Comparison of ENCODE assay signal across 22 cellular contexts in genomic region chr7:30351274-30351673, GRCh38.
DNase-seq lines count a peak whose midpoint lies in the region; ATAC-seq and TF ChIP-seq lines count a peak whose summit lies in the region.
"Had no signal": no experiment of that assay in that cellular context is flagged by ENCODE, and none has a peak within 500 bp of the region (broad histone marks: within the 10 kb centered on the region; RNA-seq: fewer than 3 reads in every experiment).

No MANE protein-coding gene starts in this region.

- no peak for TF ChIP-seq POLR2A in gastroesophageal sphincter (IDR thresholded peaks at IDR 0.05)
- no peak for TF ChIP-seq POLR2A in gastrocnemius medialis (IDR thresholded peaks at IDR 0.05)

- TF ChIP-seq EP300 in gastroesophageal sphincter (IDR thresholded peaks at IDR 0.05) = no peak

- WGBS in gastroesophageal sphincter (ENCODE audit: low coverage in 1 of 2), 2 donors = 29 to 35% methylated on average over 4 of the region's 4 CpGs

- H3K27ac ChIP-seq in A673 (ENCODE audit: low read depth, low read length, poor library complexity, severe bottlenecking) = peak overlapping the region; percentile 76
- no peak overlapping the region for H3K27ac ChIP-seq in HEK293 (ENCODE audit: extremely low read depth, low read depth, low read length)
- H3K27ac ChIP-seq in gastroesophageal sphincter = peak overlapping the region; percentile 2 to 59 (median 44)
- H3K27ac ChIP-seq in gastrocnemius medialis = no peak overlapping the region
- H3K27ac ChIP-seq: A549, adrenal gland, KMS-11 had no signal

- DNase-seq in A673 (ENCODE audit: low spot score) (no peak), OCI-M2 (lab: John Stamatoyannopoulos, UW; ENCODE audit: unreplicated experiment) (peak; percentile 60), HAP-1 (ENCODE audit: low spot score in 2 of 2) (no peak), gastrocnemius medialis (no peak)
- DNase-seq: activated CD4-positive, alpha-beta T cell treated with anti-CD3 and anti-CD28 coated beads, Interleukin-2, amount 50 U/mL, for 1 hour; activated CD8-positive, alpha-beta memory T cell treated with anti-CD3 and anti-CD28 coated beads, Interleukin-2, amount 50 U/mL, for 48 hours; activated gamma-delta T cell; adrenal gland; C1 segment of cervical spinal cord; HFFc6; hippocampal formation; kidney; NCI-H1417; NCI-H748 treated with DMSO at 0.1 percent for 48 hours; posterior cingulate gyrus; stimulated activated CD4-positive, alpha-beta T cell treated with anti-CD3 and anti-CD28 coated beads, Interleukin-2, amount 100 ng/mL, for 24 hours had no signal

- in situ Hi-C loops in HAP-1 (cut with MboI; ENCODE audit: low sequenced_read_pairs) = no loop called here
- in situ Hi-C loops in gastrocnemius medialis (cut with MboI; ENCODE audit: low sequenced_read_pairs in 4 of 4) = no loop called here

- BruUV-seq in A673 (replicated peaks; lab: Mats Ljungman, UMichigan) = no TSS peak

- POLR2A ChIA-PET in A673 (lab: Charles Lee; ENCODE audit: low non-redundant PET) = no interaction called here
- POLR2A ChIA-PET in HEK293 (lab: Yijun Ruan, JAX) = no interaction called here

- ATAC-seq in gastroesophageal sphincter (no peak), HG02623 (IDR thresholded peaks at IDR 0.05; ENCODE audit: unreplicated experiment) (no peak), GM21717 (IDR thresholded peaks at IDR 0.05; ENCODE audit: unreplicated experiment) (no peak), gastrocnemius medialis (no peak)
- ATAC-seq: A549 had no signal

- peaks cover 80% of the 10 kb centered on the region for H3K4me1 ChIP-seq in A673 (ENCODE audit: insufficient read depth, low read length, poor library complexity, severe bottlenecking)
- peaks cover 49% of the 10 kb centered on the region for H3K4me1 ChIP-seq in HEK293 (ENCODE audit: control insufficient read depth, insufficient read depth, low read length)
- peaks cover 8 to 63% (median 11%) of the 10 kb centered on the region in 3 donors for H3K4me1 ChIP-seq in gastroesophageal sphincter
- peaks cover 88% of the 10 kb centered on the region for H3K4me1 ChIP-seq in HAP-1
- peaks cover 18 to 30% of the 10 kb centered on the region in 2 donors for H3K4me1 ChIP-seq in gastrocnemius medialis

- H3K27me3 ChIP-seq in A673 (replicated peaks; ENCODE audit: insufficient read depth, low read depth, low read length, poor library complexity) (no peaks in the 10 kb centered on the region), gastroesophageal sphincter (no peaks in the 10 kb centered on the region), HAP-1 (ENCODE audit: low read depth) (no peaks in the 10 kb centered on the region), gastrocnemius medialis (no peaks in the 10 kb centered on the region)
- H3K27me3 ChIP-seq: adrenal gland had no signal

- TF ChIP-seq CTCF in A673 (conservative IDR thresholded peaks at IDR 0.05; ENCODE audit: low read depth, low read length) (no peak), HEK293 (tag by site-specific recombination; IDR thresholded peaks at IDR 0.05) (no peak), gastroesophageal sphincter (IDR thresholded peaks at IDR 0.05) (no peak), gastrocnemius medialis (IDR thresholded peaks at IDR 0.05 in 4 of 5, conservative IDR thresholded peaks at IDR 0.05 in 1 of 5) (no peak)

- H3K9me3 ChIP-seq in A673 (ENCODE audit: low read depth, low read length, poor library complexity, severe bottlenecking) (no peaks in the 10 kb centered on the region), HEK293 (ENCODE audit: control insufficient read depth, insufficient read depth, low read depth, low read length) (no peaks in the 10 kb centered on the region), gastroesophageal sphincter (no peaks in the 10 kb centered on the region), HAP-1 (no peaks in the 10 kb centered on the region), gastrocnemius medialis (no peaks in the 10 kb centered on the region)
- H3K9me3 ChIP-seq: A549, adrenal gland had no signal

- CTCF ChIA-PET in A673 (lab: Charles Lee) = no interaction called here
- CTCF ChIA-PET in HEK293 (lab: Yijun Ruan, JAX) = interaction anchor here (0.7 to 1.3 kb wide), 4 partner anchors 46 to 187 kb away, joined by 3 read pairs; no protein-coding TSS in a partner anchor

- H3K4me3 ChIP-seq in A673 (ENCODE audit: low read depth, low read length, poor library complexity, severe bottlenecking) = peak overlapping the region; percentile 9
- H3K4me3 ChIP-seq in HEK293 (ENCODE audit: low read depth, low read length) = no peak overlapping the region
- no peak overlapping the region for H3K4me3 ChIP-seq in gastroesophageal sphincter
- H3K4me3 ChIP-seq in HAP-1 = no peak overlapping the region
- no peak overlapping the region for H3K4me3 ChIP-seq in gastrocnemius medialis
- H3K4me3 ChIP-seq: A549, adrenal gland had no signal

- intact Hi-C loops in A673 (cut with micrococcal nuclease; ENCODE audit: unreplicated experiment) (no loop called here), gastrocnemius medialis (cut with DNase I; ENCODE audit: low total_unique reads) (no loop called here)

- H3K36me3 ChIP-seq in A673 (ENCODE audit: insufficient read depth, low read length, poor library complexity, severe bottlenecking) = no peaks in the 10 kb centered on the region
- H3K36me3 ChIP-seq in HEK293 (ENCODE audit: control insufficient read depth in 2 of 2, insufficient read depth in 1 of 2, low read length in 2 of 2) = no peaks in the 10 kb centered on the region
- H3K36me3 ChIP-seq in gastroesophageal sphincter = no peaks in the 10 kb centered on the region
- H3K36me3 ChIP-seq in HAP-1 (replicated peaks) = no peaks in the 10 kb centered on the region
- H3K36me3 ChIP-seq in gastrocnemius medialis = no peaks in the 10 kb centered on the region
- H3K36me3 ChIP-seq: adrenal gland had no signal

TF ChIP-seq in HEK293, 187 proteins besides CTCF, POLR2A, EP300 and RAD21:
- TF ChIP-seq PRDM2 (tag by site-specific recombination; IDR thresholded peaks at IDR 0.05; ENCODE audit: borderline replicate concordance) (no peak), PRDM6 (tag by site-specific recombination; IDR thresholded peaks at IDR 0.05) (peak; percentile 32)

Comparison
In these comparisons a context has a peak if more than half of its experiments do, and no peak if none do; other contexts are left out.
1. H3K27ac ChIP-seq: peak in A673 (single experiment) and gastroesophageal sphincter (4 of 4); none in HEK293 (single experiment) and gastrocnemius medialis (0 of 4).